8 cellular contexts compared by ENCODE assay signal in the genomic region with DNA sequence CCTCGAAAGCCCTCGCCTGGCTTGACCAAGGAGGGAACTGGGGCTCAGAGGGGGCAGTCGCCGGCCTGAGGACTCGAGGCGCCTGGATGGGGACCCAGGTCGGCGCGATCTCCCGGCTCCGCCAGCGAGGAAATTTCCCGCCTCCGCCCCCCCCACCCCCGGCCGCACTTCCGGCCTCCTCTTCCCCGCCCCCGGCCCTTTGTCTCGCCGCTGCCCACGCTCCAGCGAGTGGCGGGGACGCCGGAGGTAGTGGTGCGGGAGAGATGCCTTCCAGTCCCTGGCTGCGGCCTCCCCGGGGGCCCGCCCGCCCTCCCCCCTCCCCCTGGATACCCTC. TPM values are rescaled to one million over a fixed set of nuclear protein-coding genes. Genes with fewer than 3 reads are reported as not detected.
DNase-seq lines count a peak whose midpoint lies in the region; ATAC-seq and TF ChIP-seq lines count a peak whose summit lies in the region.

No MANE protein-coding gene starts in this region.

- TF ChIP-seq RAD21 in HCT116 (IDR thresholded peaks at IDR 0.05; ENCODE audit: low read depth), result no peak

- H3K36me3 Mint-ChIP-seq in Calu3 (ENCODE audit: insufficient read depth, unreplicated experiment) (peaks cover 19% of the 10 kb centered on the region), T-helper 17 cell (ENCODE audit: low read depth) (peaks cover 2% of the 10 kb centered on the region)

- H3K27ac ChIP-seq in HCT116 (ENCODE audit: low read depth, low read length) (peak overlapping the region; percentile 75), iPS DF 6.9 (ENCODE audit: low read length) (no peak overlapping the region), thoracic aorta (no peak overlapping the region)

- H3K4me3 ChIP-seq in HCT116 (replicated peaks in 1 of 2; ENCODE audit: low read depth in 1 of 2, low read length in 2 of 2) (peak overlapping the region; percentile 50 to 74), iPS DF 6.9 (ENCODE audit: low read length) (peak overlapping the region; percentile 35; the same call in 1 of the 2 replicates), thoracic aorta (peak overlapping the region; percentile 73)

- H3K9me2 ChIP-seq in HCT116 (ENCODE audit: insufficient read depth), result no peaks in the 10 kb centered on the region

- H3K27me3 ChIP-seq in HCT116 (ENCODE audit: insufficient read depth, low read length) (no peaks in the 10 kb centered on the region), iPS DF 6.9 (ENCODE audit: control insufficient read depth, insufficient read depth, low read length) (no peaks in the 10 kb centered on the region; the same call in 1 of the 2 replicates), thoracic aorta (replicated peaks; ENCODE audit: insufficient read depth) (no peaks in the 10 kb centered on the region)

- peak overlapping the region; percentile 48 for H3K4me3 Mint-ChIP-seq in Calu3 (ENCODE audit: low read depth, unreplicated experiment)
- peak overlapping the region; percentile 86 for H3K4me3 Mint-ChIP-seq in T-helper 17 cell

- BruUV-seq in Calu3 (replicated peaks; lab: Mats Ljungman, UMichigan), result no TSS peak
- BruUV-seq in HCT116 (replicated peaks; lab: Mats Ljungman, UMichigan), result no TSS peak

- no peak for DNase-seq in Calu3
- no peak for DNase-seq in HCT116 (ENCODE audit: low read depth, low spot score)
- DNase-seq in T-helper 17 cell, result no peak
- no peak for DNase-seq in iPS DF 6.9 (ENCODE audit: low read depth, low spot score)
- DNase-seq in thoracic aorta (ENCODE audit: low spot score), result no peak
- no peak for DNase-seq in 8988T
- no peak for DNase-seq in NCI-H2107 (lab: John Stamatoyannopoulos, UW)
- no peak for DNase-seq in GOT3 (lab: John Stamatoyannopoulos, UW)

- peaks cover 25% of the 10 kb centered on the region for H3K27me3 Mint-ChIP-seq in Calu3 (ENCODE audit: unreplicated experiment)
- H3K27me3 Mint-ChIP-seq in T-helper 17 cell, result peaks cover 28% of the 10 kb centered on the region

- no peaks in the 10 kb centered on the region for H3K9me3 ChIP-seq in HCT116 (ENCODE audit: control insufficient read depth in 1 of 2, insufficient read depth in 1 of 2, low read depth in 1 of 2, low read length in 2 of 2)
- H3K9me3 ChIP-seq in T-helper 17 cell (ENCODE audit: control insufficient read depth, low read length, poor library complexity, severe bottlenecking), result no peaks in the 10 kb centered on the region
- H3K9me3 ChIP-seq in iPS DF 6.9 (ENCODE audit: control insufficient read depth, insufficient read depth, low read length), result no peaks in the 10 kb centered on the region
- no peaks in the 10 kb centered on the region for H3K9me3 ChIP-seq in thoracic aorta

- CTCF ChIA-PET in Calu3 (lab: Charles Lee), result no interaction called here
- CTCF ChIA-PET in HCT116 (lab: Charles Lee), result no interaction called here

- RAD21 ChIA-PET in HCT116 (lab: Charles Lee; ENCODE audit: low non-redundant PET in 1 of 2, low total read pairs in 2 of 2, uncharacterized antibody in 2 of 2, unreplicated experiment in 2 of 2), result no interaction called here

- peak; percentile 10 for TF ChIP-seq CTCF in Calu3 (IDR thresholded peaks at IDR 0.05; ENCODE audit: unreplicated experiment)
- TF ChIP-seq CTCF in HCT116 (IDR thresholded peaks at IDR 0.05 in 2 of 3, conservative IDR thresholded peaks at IDR 0.05 in 1 of 3; ENCODE audit: borderline replicate concordance in 1 of 3, insufficient read depth in 1 of 3, low read depth in 2 of 3, low read length in 2 of 3), result no peak
- no peak for TF ChIP-seq CTCF in thoracic aorta (IDR thresholded peaks at IDR 0.05)

- no CpG with 5 or more reads among the region's 31 CpGs for WGBS in iPS DF 6.9 (ENCODE audit: insufficient coverage, insufficient read length)

- H3K79me2 ChIP-seq in HCT116 (ENCODE audit: insufficient read depth, low read length), result peaks cover 19% of the 10 kb centered on the region

- POLR2A ChIA-PET in HCT116 (lab: Charles Lee), result no interaction called here

- H3K4me1 ChIP-seq in HCT116 (ENCODE audit: control insufficient read depth in 1 of 2, insufficient read depth in 2 of 2, low read length in 2 of 2) (peaks cover 22 to 40% of the 10 kb centered on the region in 2 experiments), iPS DF 6.9 (ENCODE audit: control insufficient read depth, insufficient read depth, low read length) (peaks cover 2% of the 10 kb centered on the region; the same call in 1 of the 2 replicates), thoracic aorta (ENCODE audit: control insufficient read depth in 1 of 2, low read depth in 2 of 2) (no peaks in the 10 kb centered on the region)

- peak overlapping the region; percentile 96 for H3K4me2 ChIP-seq in HCT116 (ENCODE audit: low read length)

- no peaks in the 10 kb centered on the region for H4K20me1 ChIP-seq in HCT116 (ENCODE audit: insufficient read depth)

- H2AFZ ChIP-seq in HCT116 (ENCODE audit: low read depth, low read length, poor library complexity, severe bottlenecking), result no peak overlapping the region

- intact Hi-C loops in Calu3 (cut with micrococcal nuclease; ENCODE audit: unreplicated experiment), result loop anchor here (5.0 to 10.0 kb wide), 2 partner anchors 68 to 196 kb away; partner anchors contain the start of gene CLTB
- intact Hi-C loops in HCT116 (cut with micrococcal nuclease), result no loop called here

- ATAC-seq in HCT116 (peak; percentile 39), T-helper 17 cell (no peak), thoracic aorta (ENCODE audit: insufficient number of reproducible peaks, low FRiP score, low read depth) (no peak)

- no peaks in the 10 kb centered on the region for H3K9me3 Mint-ChIP-seq in Calu3 (ENCODE audit: low read depth, unreplicated experiment)

- H3K27ac Mint-ChIP-seq in Calu3 (ENCODE audit: unreplicated experiment), result no peak overlapping the region
- no peak overlapping the region for H3K27ac Mint-ChIP-seq in T-helper 17 cell

- H3K36me3 ChIP-seq in HCT116 (ENCODE audit: control insufficient read depth in 1 of 2, insufficient read depth in 2 of 2, low read length in 2 of 2), result no peaks in the 10 kb centered on the region
- no peaks in the 10 kb centered on the region for H3K36me3 ChIP-seq in iPS DF 6.9 (ENCODE audit: control insufficient read depth, insufficient read depth, low read length)
- H3K36me3 ChIP-seq in thoracic aorta, result no peaks in the 10 kb centered on the region

- peaks cover 24% of the 10 kb centered on the region for H3K4me1 Mint-ChIP-seq in Calu3 (ENCODE audit: low read depth, unreplicated experiment)
- peaks cover 9% of the 10 kb centered on the region for H3K4me1 Mint-ChIP-seq in T-helper 17 cell

- peak overlapping the region; percentile 68; the same call in 1 of the 2 replicates for H3K9ac ChIP-seq in HCT116 (ENCODE audit: low read length)

- TF ChIP-seq POLR2A in HCT116 (IDR thresholded peaks at IDR 0.05; ENCODE audit: borderline replicate concordance, extremely low read depth, insufficient read depth, insufficient read length), result no peak

TF ChIP-seq in HCT116, 20 proteins besides CTCF, POLR2A, EP300 and RAD21:
- TF ChIP-seq TCF7L2 (IDR thresholded peaks at IDR 0.05; ENCODE audit: borderline replicate concordance, extremely low read depth, insufficient read depth, insufficient read length) (peak; percentile 8), REST (IDR thresholded peaks at IDR 0.05; ENCODE audit: low read depth) (no peak), FOSL1 (IDR thresholded peaks at IDR 0.05; ENCODE audit: low read depth) (no peak), EGR1 (IDR thresholded peaks at IDR 0.05; ENCODE audit: low read depth) (0 out of 2 replicates have a peak, but pooled peaks have one; percentile 42)

RNA-seq across cellular contexts. Expression of gene GPRIN1, which starts 0.4 kb away (rescaled TPM):
- total RNA-seq in Calu3 (2022), result 11.5 and 12.6 TPM in 2 replicates
- 14.2 TPM for total RNA-seq in HCT116 (2021; ENCODE audit: unreplicated experiment)
- 6.1 and 7.6 TPM in 2 replicates for polyA plus RNA-seq in HCT116 (2012)
- total RNA-seq in T-helper 17 cell, result under 1 TPM; 0.57 to 0.60 TPM
- 1 to 10 TPM in 1 of 2 donors, under 1 TPM in 1; 0.27 to 2.0 TPM for total RNA-seq in thoracic aorta

RNA-seq across cellular contexts. Expression of gene SNCB, which starts 19.9 kb away (rescaled TPM):
- not detected in 2 replicates for total RNA-seq in Calu3 (2022)
- total RNA-seq in HCT116 (2021; ENCODE audit: unreplicated experiment), result not detected
- not detected in 2 replicates for polyA plus RNA-seq in HCT116 (2012)
- not detected for total RNA-seq in T-helper 17 cell
- not detected for total RNA-seq in thoracic aorta

RNA-seq across cellular contexts. Expression of gene EIF4E1B, which starts 20.1 kb away (rescaled TPM):
- not detected in 2 replicates for total RNA-seq in Calu3 (2022)
- total RNA-seq in HCT116 (2021; ENCODE audit: unreplicated experiment), result 0.07 TPM
- polyA plus RNA-seq in HCT116 (2012), result 0.17 and 0.22 TPM in 2 replicates
- not detected for total RNA-seq in T-helper 17 cell
- not detected for total RNA-seq in thoracic aorta

RNA-seq across cellular contexts. Expression of gene TSPAN17, which starts 36.9 kb away (rescaled TPM):
- 66.3 and 67.7 TPM in 2 replicates for total RNA-seq in Calu3 (2022)
- 50.1 TPM for total RNA-seq in HCT116 (2021; ENCODE audit: unreplicated experiment)
- polyA plus RNA-seq in HCT116 (2012), result 35.1 and 36.3 TPM in 2 replicates
- 10 to 100 TPM; 14.2 to 19.3 TPM for total RNA-seq in T-helper 17 cell
- 10 to 100 TPM; 20.6 to 25.0 TPM for total RNA-seq in thoracic aorta
